In the genomic region with DNA sequence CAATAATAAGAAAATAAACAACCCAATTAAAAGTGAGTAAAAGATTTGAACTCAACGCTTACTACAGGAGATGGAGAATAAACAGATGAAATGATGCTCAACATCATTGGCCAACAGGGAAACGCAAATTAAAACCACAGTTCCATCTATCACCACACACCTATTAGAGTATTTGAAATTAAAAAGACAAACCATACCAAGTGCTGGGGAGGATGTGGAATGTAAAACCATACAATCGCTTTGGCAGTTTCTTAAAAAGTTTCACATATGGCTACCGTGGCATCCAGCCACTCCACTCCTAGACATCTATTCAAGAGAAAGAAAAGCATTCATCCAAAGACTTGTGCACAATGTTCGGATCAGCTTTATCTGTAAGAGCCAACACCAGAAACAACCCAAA, we compare ENCODE assay signal across 1 cellular context.
TF ChIP-seq lines count a peak whose summit lies in the region.

No MANE protein-coding gene starts in this region.

TF ChIP-seq in SK-N-SH, 30 proteins besides CTCF, POLR2A, EP300 and RAD21:
- TF ChIP-seq EZH2phosphoT487 (IDR thresholded peaks at IDR 0.05; ENCODE audit: borderline replicate concordance, low read depth) = no peak
- TF ChIP-seq FOXJ3 (CRISPR knock-in tag; IDR thresholded peaks at IDR 0.05) = no peak
- no peak for TF ChIP-seq RXRA (IDR thresholded peaks at IDR 0.05; ENCODE audit: borderline replicate concordance, low read depth)
- TF ChIP-seq NRF1 (IDR thresholded peaks at IDR 0.05; ENCODE audit: low read depth, low read length) = no peak
- TF ChIP-seq YY1 (IDR thresholded peaks at IDR 0.05; ENCODE audit: low read depth) = no peak
- no peak for TF ChIP-seq JUND (IDR thresholded peaks at IDR 0.05)
- no peak for TF ChIP-seq GATA2 (CRISPR knock-in tag; IDR thresholded peaks at IDR 0.05)
- TF ChIP-seq CHD2 (IDR thresholded peaks at IDR 0.05; ENCODE audit: low read length, partially characterized antibody) = no peak
- TF ChIP-seq, protein P1, sequence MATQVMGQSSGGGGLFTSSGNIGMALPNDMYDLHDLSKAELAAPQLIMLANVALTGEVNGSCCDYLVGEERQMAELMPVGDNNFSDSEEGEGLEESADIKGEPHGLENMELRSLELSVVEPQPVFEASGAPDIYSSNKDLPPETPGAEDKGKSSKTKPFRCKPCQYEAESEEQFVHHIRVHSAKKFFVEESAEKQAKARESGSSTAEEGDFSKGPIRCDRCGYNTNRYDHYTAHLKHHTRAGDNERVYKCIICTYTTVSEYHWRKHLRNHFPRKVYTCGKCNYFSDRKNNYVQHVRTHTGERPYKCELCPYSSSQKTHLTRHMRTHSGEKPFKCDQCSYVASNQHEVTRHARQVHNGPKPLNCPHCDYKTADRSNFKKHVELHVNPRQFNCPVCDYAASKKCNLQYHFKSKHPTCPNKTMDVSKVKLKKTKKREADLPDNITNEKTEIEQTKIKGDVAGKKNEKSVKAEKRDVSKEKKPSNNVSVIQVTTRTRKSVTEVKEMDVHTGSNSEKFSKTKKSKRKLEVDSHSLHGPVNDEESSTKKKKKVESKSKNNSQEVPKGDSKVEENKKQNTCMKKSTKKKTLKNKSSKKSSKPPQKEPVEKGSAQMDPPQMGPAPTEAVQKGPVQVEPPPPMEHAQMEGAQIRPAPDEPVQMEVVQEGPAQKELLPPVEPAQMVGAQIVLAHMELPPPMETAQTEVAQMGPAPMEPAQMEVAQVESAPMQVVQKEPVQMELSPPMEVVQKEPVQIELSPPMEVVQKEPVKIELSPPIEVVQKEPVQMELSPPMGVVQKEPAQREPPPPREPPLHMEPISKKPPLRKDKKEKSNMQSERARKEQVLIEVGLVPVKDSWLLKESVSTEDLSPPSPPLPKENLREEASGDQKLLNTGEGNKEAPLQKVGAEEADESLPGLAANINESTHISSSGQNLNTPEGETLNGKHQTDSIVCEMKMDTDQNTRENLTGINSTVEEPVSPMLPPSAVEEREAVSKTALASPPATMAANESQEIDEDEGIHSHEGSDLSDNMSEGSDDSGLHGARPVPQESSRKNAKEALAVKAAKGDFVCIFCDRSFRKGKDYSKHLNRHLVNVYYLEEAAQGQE (IDR thresholded peaks at IDR 0.05; ENCODE audit: low read depth, low read length) = no peak
- no peak for TF ChIP-seq MEF2A (IDR thresholded peaks at IDR 0.05; ENCODE audit: borderline replicate concordance, low read depth)
- TF ChIP-seq, protein P2, sequence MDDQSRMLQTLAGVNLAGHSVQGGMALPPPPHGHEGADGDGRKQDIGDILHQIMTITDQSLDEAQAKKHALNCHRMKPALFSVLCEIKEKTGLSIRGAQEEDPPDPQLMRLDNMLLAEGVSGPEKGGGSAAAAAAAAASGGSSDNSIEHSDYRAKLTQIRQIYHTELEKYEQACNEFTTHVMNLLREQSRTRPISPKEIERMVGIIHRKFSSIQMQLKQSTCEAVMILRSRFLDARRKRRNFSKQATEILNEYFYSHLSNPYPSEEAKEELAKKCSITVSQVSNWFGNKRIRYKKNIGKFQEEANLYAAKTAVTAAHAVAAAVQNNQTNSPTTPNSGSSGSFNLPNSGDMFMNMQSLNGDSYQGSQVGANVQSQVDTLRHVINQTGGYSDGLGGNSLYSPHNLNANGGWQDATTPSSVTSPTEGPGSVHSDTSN (IDR thresholded peaks at IDR 0.05) = no peak
- TF ChIP-seq SMC3 (IDR thresholded peaks at IDR 0.05; ENCODE audit: low read depth, low read length) = no peak
- TF ChIP-seq TEAD4 (IDR thresholded peaks at IDR 0.05; ENCODE audit: borderline replicate concordance, insufficient read depth) = no peak
- TF ChIP-seq FOXM1 (IDR thresholded peaks at IDR 0.05; ENCODE audit: low read depth) = no peak
- TF ChIP-seq POLR2AphosphoS5 (IDR thresholded peaks at IDR 0.05; ENCODE audit: low read depth, low read length) = no peak
- TF ChIP-seq RCOR1 (IDR thresholded peaks at IDR 0.05; ENCODE audit: low read length) = no peak
- TF ChIP-seq, protein P3, sequence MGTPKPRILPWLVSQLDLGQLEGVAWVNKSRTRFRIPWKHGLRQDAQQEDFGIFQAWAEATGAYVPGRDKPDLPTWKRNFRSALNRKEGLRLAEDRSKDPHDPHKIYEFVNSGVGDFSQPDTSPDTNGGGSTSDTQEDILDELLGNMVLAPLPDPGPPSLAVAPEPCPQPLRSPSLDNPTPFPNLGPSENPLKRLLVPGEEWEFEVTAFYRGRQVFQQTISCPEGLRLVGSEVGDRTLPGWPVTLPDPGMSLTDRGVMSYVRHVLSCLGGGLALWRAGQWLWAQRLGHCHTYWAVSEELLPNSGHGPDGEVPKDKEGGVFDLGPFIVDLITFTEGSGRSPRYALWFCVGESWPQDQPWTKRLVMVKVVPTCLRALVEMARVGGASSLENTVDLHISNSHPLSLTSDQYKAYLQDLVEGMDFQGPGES (IDR thresholded peaks at IDR 0.05; ENCODE audit: low read depth, low read length) = no peak
